ENCODE assay signal across 20 cellular contexts in the genomic region with DNA sequence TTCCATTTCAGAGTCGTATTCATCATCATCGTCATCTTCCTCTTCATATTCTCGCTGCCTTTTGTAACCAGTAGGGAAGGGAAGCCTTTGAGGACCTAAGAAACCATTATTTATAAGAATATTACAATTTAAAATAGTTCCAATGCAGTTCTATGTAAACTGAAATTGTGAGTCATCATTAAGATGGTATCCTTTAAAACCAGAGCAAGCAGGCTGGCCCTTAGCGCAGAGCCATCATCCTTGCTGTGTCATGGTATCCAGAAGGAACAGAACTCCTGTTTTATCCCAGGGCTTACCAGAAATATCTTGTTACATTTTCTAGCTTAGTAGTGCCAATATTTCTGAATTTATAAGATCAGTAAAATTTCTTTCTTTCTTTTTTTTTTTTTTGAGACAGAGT. TPM values are rescaled to one million over a fixed set of nuclear protein-coding genes. Genes with fewer than 3 reads are reported as not detected.
DNase-seq lines count a peak whose midpoint lies in the region; ATAC-seq, FAIRE-seq and TF ChIP-seq lines count a peak whose summit lies in the region.
"Had no signal": no experiment of that assay in that cellular context is flagged by ENCODE, and none has a peak within 500 bp of the region (broad histone marks: within the 10 kb centered on the region; RNA-seq: fewer than 3 reads in every experiment).

No MANE protein-coding gene starts in this region.

- no peak overlapping the region for H3K27ac ChIP-seq in A549
- H3K27ac ChIP-seq in HEK293 (ENCODE audit: extremely low read depth, low read depth, low read length) = no peak overlapping the region
- H3K27ac ChIP-seq in IMR-90 (ENCODE audit: insufficient read depth, low read length) = no peak overlapping the region
- H3K27ac ChIP-seq: 22Rv1, BLaER1 had no signal

- TF ChIP-seq POLR2A in A549 (IDR thresholded peaks at IDR 0.05; ENCODE audit: low read length) (no peak), IMR-90 (IDR thresholded peaks at IDR 0.05; ENCODE audit: low read depth, low read length) (no peak), GM12891 (IDR thresholded peaks at IDR 0.05; ENCODE audit: low read depth, low read length) (no peak)

- peaks cover 0 to 77% of the 10 kb centered on the region in 2 experiments; a peak in 1 of 3 replicates for H3K36me3 ChIP-seq in HEK293 (ENCODE audit: control insufficient read depth in 2 of 2, insufficient read depth in 1 of 2, low read length in 2 of 2)
- H3K36me3 ChIP-seq in IMR-90 (ENCODE audit: control insufficient read depth, insufficient read depth, low read length) = peaks cover 34% of the 10 kb centered on the region

- no peak overlapping the region for H2BK120ac ChIP-seq in IMR-90 (ENCODE audit: low read depth, low read length)

- no peaks in the 10 kb centered on the region for H3K27me3 ChIP-seq in IMR-90 (ENCODE audit: control insufficient read depth, insufficient read depth, low read length)
- H3K27me3 ChIP-seq: BE2C, BLaER1 had no signal

- H3K56ac ChIP-seq in IMR-90 (ENCODE audit: extremely low read depth, insufficient read depth, low read length) = no peak overlapping the region

- intact Hi-C loops in IMR-90 (cut with micrococcal nuclease) = no loop called here

- H3K79me1 ChIP-seq in IMR-90 (ENCODE audit: low read depth in 1 of 2, low read length in 2 of 2) = peaks cover 24 to 38% of the 10 kb centered on the region in 2 experiments

- BruUV-seq in IMR-90 (replicated peaks; lab: Mats Ljungman, UMichigan) = no TSS peak

- H3K4me2 ChIP-seq in A549 (no peak overlapping the region), IMR-90 (ENCODE audit: low read depth, low read length) (no peak overlapping the region)
- H3K4me2 ChIP-seq: BLaER1 had no signal

- in situ Hi-C loops in IMR-90 (cut with MboI; ENCODE audit: low sequenced_read_pairs) = no loop called here
- in situ Hi-C loops in GM13976 (cut with MboI; ENCODE audit: low sequenced_read_pairs, unreplicated experiment) = no loop called here

- no peak overlapping the region for H2BK20ac ChIP-seq in IMR-90 (ENCODE audit: low read depth, low read length)

- no peak overlapping the region for H3K4ac ChIP-seq in IMR-90 (ENCODE audit: low read depth, low read length)

- no peak for FAIRE-seq in A549 (lab: Jason Lieb, UNC)
- no peak for FAIRE-seq in GM12891 (lab: Jason Lieb, UNC)
- FAIRE-seq: GM12892 had no signal

- dilution Hi-C loops in IMR-90 (cut with HindIII; ENCODE audit: low sequenced_read_pairs, unreplicated experiment) = no loop called here

- no peak overlapping the region for H2BK15ac ChIP-seq in IMR-90 (ENCODE audit: low read depth, low read length)

- no peak overlapping the region for H2BK5ac ChIP-seq in IMR-90 (ENCODE audit: low read depth, low read length, poor library complexity, severe bottlenecking)

- POLR2A ChIA-PET in A549 (lab: Yijun Ruan, JAX) = no interaction called here
- POLR2A ChIA-PET in HEK293 (lab: Yijun Ruan, JAX) = no interaction called here
- POLR2A ChIA-PET in IMR-90 (lab: Charles Lee; ENCODE audit: unreplicated experiment) = no interaction called here

- H2AK9ac ChIP-seq in IMR-90 (replicated peaks; ENCODE audit: low read depth, low read length, poor library complexity) = no peak overlapping the region

- H3K9me1 ChIP-seq in IMR-90 (ENCODE audit: insufficient read depth, low read length) = peaks cover 9% of the 10 kb centered on the region; the same call in 1 of the 2 replicates

- H3K18ac ChIP-seq in IMR-90 (ENCODE audit: low read depth, low read length) = no peak overlapping the region

- H3K14ac ChIP-seq in IMR-90 (replicated peaks; ENCODE audit: low read depth, low read length) = no peak overlapping the region

- no peaks in the 10 kb centered on the region for H3K4me1 ChIP-seq in A549
- no peaks in the 10 kb centered on the region for H3K4me1 ChIP-seq in HEK293 (ENCODE audit: control insufficient read depth, insufficient read depth, low read length)
- H3K4me1 ChIP-seq in IMR-90 (ENCODE audit: control insufficient read depth, insufficient read depth, low read length) = peaks cover 7% of the 10 kb centered on the region
- H3K4me1 ChIP-seq: BE2C had no signal

- H3K9ac ChIP-seq in IMR-90 (ENCODE audit: low read depth, low read length) = no peak overlapping the region
- H3K9ac ChIP-seq: BLaER1 had no signal

- CTCF ChIA-PET in A549 (lab: Yijun Ruan, JAX) (interaction anchor here (0.8 to 2.2 kb wide), 2 partner anchors 8 to 17 kb away, joined by 4 to 7 read pairs; no protein-coding TSS in a partner anchor), HEK293 (lab: Yijun Ruan, JAX) (interaction anchor here (0.6 to 1.6 kb wide), 2 partner anchors 14 to 751 kb away, joined by 3 to 4 read pairs; no protein-coding TSS in a partner anchor), IMR-90 (lab: Yijun Ruan, JAX) (interaction anchor here (0.6 kb wide), 2 partner anchors 50 to 108 kb away, joined by 3 to 5 read pairs; no protein-coding TSS in a partner anchor)

- H2AFZ ChIP-seq in IMR-90 (replicated peaks; ENCODE audit: low read length, poor library complexity) = no peak overlapping the region

- no peak overlapping the region for H2AK5ac ChIP-seq in IMR-90 (ENCODE audit: low read depth, low read length)

- no peak for ATAC-seq in A549
- peak; percentile 78 for ATAC-seq in IMR-90 (ENCODE audit: low read depth)
- no peak for ATAC-seq in GM19397 (IDR thresholded peaks at IDR 0.05; ENCODE audit: unreplicated experiment)

- H4K5ac ChIP-seq in IMR-90 (ENCODE audit: low read depth, low read length) = no peak overlapping the region

- no peak overlapping the region for H4K8ac ChIP-seq in IMR-90 (ENCODE audit: low read depth in 2 of 2, low read length in 2 of 2)

- H3K4me3 ChIP-seq in A549 (no peak overlapping the region), HEK293 (ENCODE audit: low read depth, low read length) (no peak overlapping the region), IMR-90 (ENCODE audit: insufficient read depth, low read depth, low read length) (no peak overlapping the region)
- H3K4me3 ChIP-seq: BLaER1 had no signal

- H4K20me1 ChIP-seq in IMR-90 (ENCODE audit: insufficient read depth, low read length) = peaks cover 16% of the 10 kb centered on the region

- DNase-seq in A549 (ENCODE audit: low read depth in 1 of 2, low spot score in 1 of 2) (no peak), IMR-90 (peak; percentile 68), islet precursor cell (peak; percentile 2), GM13976 (ENCODE audit: low spot score) (no peak), GM12891 (ENCODE audit: insufficient read length, low spot score) (no peak)
- DNase-seq: ACHN; BE2C; C1 segment of cervical spinal cord; CD4-positive, alpha-beta memory T cell; CD4-positive, CD25-positive, alpha-beta regulatory T cell; CD8-positive, alpha-beta memory T cell; COR-L47; DMS79 treated with DMSO at 0.1 percent for 48 hours; GF-D8 had no signal

- no peak for TF ChIP-seq RAD21 in A549 (conservative IDR thresholded peaks at IDR 0.05 in 1 of 2, IDR thresholded peaks at IDR 0.05 in 1 of 2)
- no peak for TF ChIP-seq RAD21 in IMR-90 (IDR thresholded peaks at IDR 0.05; ENCODE audit: low read length)

- H3K9me3 ChIP-seq in A549 = no peaks in the 10 kb centered on the region
- no peaks in the 10 kb centered on the region for H3K9me3 ChIP-seq in HEK293 (ENCODE audit: control insufficient read depth, insufficient read depth, low read depth, low read length)
- no peaks in the 10 kb centered on the region for H3K9me3 ChIP-seq in IMR-90 (ENCODE audit: control insufficient read depth, insufficient read depth, low read length)
- H3K9me3 ChIP-seq: BE2C, BLaER1 had no signal

- H3K23ac ChIP-seq in IMR-90 (ENCODE audit: low read depth, low read length) = no peak overlapping the region

- H4K91ac ChIP-seq in IMR-90 (ENCODE audit: insufficient read depth, low read depth, low read length) = no peak overlapping the region

- TF ChIP-seq CTCF in A549 (IDR thresholded peaks at IDR 0.05) (no peak), HEK293 (tag by site-specific recombination; IDR thresholded peaks at IDR 0.05) (no peak), IMR-90 (conservative IDR thresholded peaks at IDR 0.05; ENCODE audit: low read depth, low read length) (no peak), GM13976 (IDR thresholded peaks at IDR 0.05; ENCODE audit: borderline replicate concordance, control extremely low read depth, extremely low read depth, insufficient read depth, missing control alignments) (no peak)

- TF ChIP-seq EP300 in A549 (IDR thresholded peaks at IDR 0.05) = no peak

- 79% methylated on average over 4 of the region's 4 CpGs for whole genome bisulfite sequencing in A549 (ENCODE audit: missing lambda C conversion rate)
- 100% methylated on average over 2 of the region's 4 CpGs; no CpG with 5 or more reads in 1 of the 2 experiments for WGBS in IMR-90 (ENCODE audit: extremely low coverage in 2 of 2, insufficient read length in 1 of 2), 2 experiments

RNA-seq across cellular contexts. Expression of a gene that starts 12.8 kb away (rescaled TPM):
- 1.6 and 1.7 TPM in 2 replicates for polyA plus RNA-seq in A549 (2011; rRNA removed)
- polyA plus RNA-seq in A549 (2012; cell fraction: cytosol; rRNA removed) = 0.83 and 1.1 TPM in 2 replicates
- polyA plus RNA-seq in A549 (2012; cell fraction: nucleus; rRNA removed) = 0.12 and 1.0 TPM in 2 replicates
- polyA plus RNA-seq in A549 (2017; fragmentation: RNase III; extraction: RNeasy Plus Mini Kit Qiagen cat#74134 plus additional on column Dnase treatment) = 5.0 to 8.4 TPM (median 6.3 TPM) in 3 replicates
- polyA minus RNA-seq in A549 (2011; rRNA and poly(A)+ RNA removed) = 0.54 and 0.70 TPM in 2 replicates
- 1.1 TPM in 1 of 2 replicates, not detected in the other for total RNA-seq in IMR-90 (2012; rRNA removed)
- polyA plus RNA-seq in IMR-90 (2012; rRNA removed) = 0.38 and 0.69 TPM in 2 replicates
- 0.60 TPM in 1 of 2 replicates, not detected in the other for polyA plus RNA-seq in IMR-90 (2012; cell fraction: cytosol; rRNA removed)
- 0.88 TPM in 1 of 2 replicates, not detected in the other for polyA plus RNA-seq in IMR-90 (2012; cell fraction: nucleus; rRNA removed; ENCODE audit: low replicate concordance)
- 2.3 TPM for polyA plus RNA-seq in GM12891 (2012; ENCODE audit: low read depth, missing spikeins)
- polyA plus RNA-seq: CD14-positive monocyte had no signal

RNA-seq across cellular contexts. Expression of a gene that starts 21.7 kb away (rescaled TPM):
- 16.2 and 24.6 TPM in 2 replicates for polyA plus RNA-seq in A549 (2011; rRNA removed)
- 5.0 and 6.8 TPM in 2 replicates for polyA plus RNA-seq in A549 (2012; cell fraction: cytosol; rRNA removed)
- polyA plus RNA-seq in A549 (2012; cell fraction: nucleus; rRNA removed) = 4.7 and 7.3 TPM in 2 replicates
- polyA plus RNA-seq in A549 (2017; fragmentation: RNase III; extraction: RNeasy Plus Mini Kit Qiagen cat#74134 plus additional on column Dnase treatment) = 14.1 to 14.9 TPM (median 14.1 TPM) in 3 replicates
- 17.6 and 17.7 TPM in 2 replicates for polyA minus RNA-seq in A549 (2011; rRNA and poly(A)+ RNA removed)
- total RNA-seq in IMR-90 (2012; rRNA removed) = 35.8 and 36.6 TPM in 2 replicates
- 10.3 and 12.4 TPM in 2 replicates for polyA plus RNA-seq in IMR-90 (2012; rRNA removed)
- polyA plus RNA-seq in IMR-90 (2012; cell fraction: cytosol; rRNA removed) = 3.0 and 7.2 TPM in 2 replicates
- 5.4 and 7.4 TPM in 2 replicates for polyA plus RNA-seq in IMR-90 (2012; cell fraction: nucleus; rRNA removed; ENCODE audit: low replicate concordance)
- polyA plus RNA-seq in GM12891 (2012; ENCODE audit: low read depth, missing spikeins) = 8.9 TPM

RNA-seq across cellular contexts. Expression of a gene that starts 23.9 kb away (rescaled TPM):
- polyA plus RNA-seq in A549 (2011; rRNA removed) = 36.7 and 41.2 TPM in 2 replicates
- polyA plus RNA-seq in A549 (2012; cell fraction: cytosol; rRNA removed) = 9.2 and 9.4 TPM in 2 replicates
- polyA plus RNA-seq in A549 (2012; cell fraction: nucleus; rRNA removed) = 4.5 and 7.6 TPM in 2 replicates
- polyA plus RNA-seq in A549 (2017; fragmentation: RNase III; extraction: RNeasy Plus Mini Kit Qiagen cat#74134 plus additional on column Dnase treatment) = 30.6 to 36.5 TPM (median 34.7 TPM) in 3 replicates
- 16.7 and 18.5 TPM in 2 replicates for polyA minus RNA-seq in A549 (2011; rRNA and poly(A)+ RNA removed)
- total RNA-seq in IMR-90 (2012; rRNA removed) = 29.2 and 35.3 TPM in 2 replicates
- 10.1 and 13.8 TPM in 2 replicates for polyA plus RNA-seq in IMR-90 (2012; rRNA removed)
- polyA plus RNA-seq in IMR-90 (2012; cell fraction: cytosol; rRNA removed) = 2.5 and 3.5 TPM in 2 replicates
- 1.1 and 8.6 TPM in 2 replicates for polyA plus RNA-seq in IMR-90 (2012; cell fraction: nucleus; rRNA removed; ENCODE audit: low replicate concordance)
- 9.0 TPM for polyA plus RNA-seq in GM12891 (2012; ENCODE audit: low read depth, missing spikeins)

Comparison
In these comparisons a context has a peak if more than half of its experiments do, and no peak if none do; other contexts are left out.
1. DNase-seq: peak in IMR-90 (single experiment) and islet precursor cell (single experiment); none in A549 (0 of 2), GM13976 (single experiment) and GM12891 (single experiment).